ENCODE assay signal across 9 cellular contexts in genomic region chr2:29129586-29130281, GRCh38. TPM values are rescaled to one million over a fixed set of nuclear protein-coding genes. Genes with fewer than 3 reads are reported as not detected.
DNase-seq lines count a peak whose midpoint lies in the region; ATAC-seq and TF ChIP-seq lines count a peak whose summit lies in the region.
"Had no signal": no experiment of that assay in that cellular context is flagged by ENCODE, and none has a peak within 500 bp of the region (broad histone marks: within the 10 kb centered on the region; RNA-seq: fewer than 3 reads in every experiment).

No MANE protein-coding gene starts in this region.

- TF ChIP-seq CTCF in NB4 (IDR thresholded peaks at IDR 0.05; ENCODE audit: low read depth, low read length) (no peak), dorsolateral prefrontal cortex (IDR thresholded peaks at IDR 0.05 in 54 of 56, conservative IDR thresholded peaks at IDR 0.05 in 2 of 56; ENCODE audit: low read depth in 1 of 56, partially characterized antibody in 56 of 56) (no peak)

- intact Hi-C loops in dorsolateral prefrontal cortex (cut with DNase I) = no loop called here

- H3K4me3 ChIP-seq in NB4 (ENCODE audit: low read depth, low read length) = no peak overlapping the region
- H3K4me3 ChIP-seq in dorsolateral prefrontal cortex = peak overlapping the region in 12 of 59 donors; percentile 1 to 33 (median 10)
- no peak overlapping the region for H3K4me3 ChIP-seq in skeletal muscle tissue (ENCODE audit: low read length in 3 of 3)
- H3K4me3 ChIP-seq: HAP-1 had no signal

- H3K27ac ChIP-seq in dorsolateral prefrontal cortex (peak overlapping the region; percentile 19 to 88 (median 78)), skeletal muscle tissue (ENCODE audit: low read depth, low read length) (peak overlapping the region; percentile 1)

- H3K9me3 ChIP-seq in skeletal muscle tissue (ENCODE audit: control insufficient read depth in 3 of 3, low read length in 3 of 3) = no peaks in the 10 kb centered on the region
- H3K9me3 ChIP-seq: HAP-1 had no signal

- peaks cover 13 to 24% (median 23%) of the 10 kb centered on the region in 3 donors for H3K36me3 ChIP-seq in skeletal muscle tissue (ENCODE audit: control insufficient read depth in 3 of 3, insufficient read depth in 3 of 3, low read length in 3 of 3)

- TF ChIP-seq POLR2A in NB4 (IDR thresholded peaks at IDR 0.05; ENCODE audit: extremely low read depth, insufficient read length) = no peak

- H3K9ac ChIP-seq in skeletal muscle tissue (ENCODE audit: low read depth in 1 of 3, low read length in 3 of 3) = peak overlapping the region in 1 of 3 donors; percentile 2

- DNase-seq in NB4 (ENCODE audit: low read depth) = peak; percentile 15
- DNase-seq in dorsolateral prefrontal cortex = no peak
- no peak for DNase-seq in NAMALWA (ENCODE audit: low spot score)
- DNase-seq in stimulated activated naive CD4-positive, alpha-beta T cell (lab: John Stamatoyannopoulos, UW) = no peak
- DNase-seq in mucosa of gallbladder (ENCODE audit: low spot score) = no peak

- H3K27me3 ChIP-seq in dorsolateral prefrontal cortex (no peaks in the 10 kb centered on the region), skeletal muscle tissue (ENCODE audit: control insufficient read depth in 3 of 3, insufficient read depth in 3 of 3, low read length in 3 of 3) (no peaks in the 10 kb centered on the region)

- H3K4me1 ChIP-seq in skeletal muscle tissue (ENCODE audit: control insufficient read depth in 3 of 3, insufficient read depth in 3 of 3, low read length in 3 of 3) = peaks cover 3 to 9% (median 8%) of the 10 kb centered on the region in 3 donors

- ATAC-seq in GM19023 (IDR thresholded peaks at IDR 0.05; ENCODE audit: unreplicated experiment) (peak; percentile 17), GM18909 (IDR thresholded peaks at IDR 0.05; ENCODE audit: poor library complexity, unreplicated experiment) (no peak)

RNA-seq across cellular contexts. Expression of gene CLIP4, which starts 14.5 kb away (rescaled TPM):
- total RNA-seq in dorsolateral prefrontal cortex (100 to 1,000 TPM in 27 of 120 experiments, 10 to 100 TPM in 93; 65.7 to 139 (median 91.4) TPM), skeletal muscle tissue (27.7 TPM), mucosa of gallbladder (37.2 TPM)

RNA-seq across cellular contexts. Expression of gene PCARE, which starts 55.4 kb away (rescaled TPM):
- total RNA-seq in dorsolateral prefrontal cortex (1 to 10 TPM in 7 of 120 experiments, under 1 TPM in 113; 0.07 to 1.8 (median 0.38) TPM), skeletal muscle tissue (under 0.01 TPM), mucosa of gallbladder (not detected)
